17 cellular contexts compared by ENCODE assay signal in genomic region chr22:38727123-38727522, GRCh38. TPM values are rescaled to one million over a fixed set of nuclear protein-coding genes. Genes with fewer than 3 reads are reported as not detected.
DNase-seq lines count a peak whose midpoint lies in the region; ATAC-seq and TF ChIP-seq lines count a peak whose summit lies in the region.
"Had no signal": no experiment of that assay in that cellular context is flagged by ENCODE, and none has a peak within 500 bp of the region (broad histone marks: within the 10 kb centered on the region; RNA-seq: fewer than 3 reads in every experiment).

No MANE protein-coding gene starts in this region.

- H3K27me3 Mint-ChIP-seq in CD14-positive monocyte (ENCODE audit: low read depth in 3 of 3), result peaks cover 0 to 3% (median 0%) of the 10 kb centered on the region in 3 donors
- no peaks in the 10 kb centered on the region for H3K27me3 Mint-ChIP-seq in CD4-positive, alpha-beta memory T cell
- H3K27me3 Mint-ChIP-seq in stimulated activated naive CD8-positive, alpha-beta T cell treated with anti-CD3 and anti-CD28 coated beads, Interleukin-15, amount 100 ng/mL, for 72 hours, result no peaks in the 10 kb centered on the region

- CTCF ChIA-PET in CD4-positive, alpha-beta memory T cell (lab: Charles Lee; ENCODE audit: partially characterized antibody), result interaction anchor here (0.6 to 1.4 kb wide), 2 partner anchors 16 to 429 kb away, joined by 3 to 4 read pairs; no protein-coding TSS in a partner anchor

- intact Hi-C loops in CD14-positive monocyte (cut with micrococcal nuclease) (no loop called here), ovary (cut with DNase I) (no loop called here)
- intact Hi-C loops in CD4-positive, alpha-beta memory T cell (cut with micrococcal nuclease), result no loop called here

- TF ChIP-seq CTCF in CD14-positive monocyte (IDR thresholded peaks at IDR 0.05) (no peak), ovary (IDR thresholded peaks at IDR 0.05) (no peak)

- H3K27me3 ChIP-seq in CD4-positive, alpha-beta memory T cell (ENCODE audit: insufficient read depth, low read length), result no peaks in the 10 kb centered on the region
- H3K27me3 ChIP-seq in ovary, result no peaks in the 10 kb centered on the region

- H3K4me3 Mint-ChIP-seq in CD14-positive monocyte, result no peak overlapping the region
- no peak overlapping the region for H3K4me3 Mint-ChIP-seq in CD4-positive, alpha-beta memory T cell
- no peak overlapping the region for H3K4me3 Mint-ChIP-seq in stimulated activated naive CD8-positive, alpha-beta T cell treated with anti-CD3 and anti-CD28 coated beads, Interleukin-15, amount 100 ng/mL, for 72 hours

- H3K27ac Mint-ChIP-seq in CD14-positive monocyte, result peak overlapping the region in 2 of 7 donors; percentile 68 to 77
- H3K27ac Mint-ChIP-seq in CD4-positive, alpha-beta memory T cell, result peak overlapping the region in 6 of 7 donors; percentile 31 to 90 (median 76)
- peak overlapping the region in 1 of 2 donors; percentile 87 for H3K27ac Mint-ChIP-seq in stimulated activated naive CD8-positive, alpha-beta T cell treated with anti-CD3 and anti-CD28 coated beads, Interleukin-15, amount 100 ng/mL, for 72 hours

- H3K4me3 ChIP-seq in CD4-positive, alpha-beta memory T cell (ENCODE audit: low read length in 2 of 2), result no peak overlapping the region
- H3K4me3 ChIP-seq in ovary, result no peak overlapping the region
- H3K4me3 ChIP-seq: GM23248 had no signal

- peaks cover 88% of the 10 kb centered on the region for H3K36me3 ChIP-seq in CD4-positive, alpha-beta memory T cell (ENCODE audit: insufficient read depth, low read length)
- no peaks in the 10 kb centered on the region for H3K36me3 ChIP-seq in ovary

- no peak for TF ChIP-seq POLR2A in ovary (IDR thresholded peaks at IDR 0.05)

- no peaks in the 10 kb centered on the region for H3K9me3 ChIP-seq in CD4-positive, alpha-beta memory T cell (ENCODE audit: control insufficient read depth in 1 of 2, low read length in 2 of 2)
- H3K9me3 ChIP-seq in ovary, result no peaks in the 10 kb centered on the region

- DNase-seq in CD14-positive monocyte (ENCODE audit: low spot score), result peak; percentile 42
- no peak for DNase-seq in CD4-positive, alpha-beta memory T cell
- peak in 3 of 5 donors; percentile 9 to 30 (median 14) for DNase-seq in ovary
- DNase-seq in stimulated activated naive CD8-positive, alpha-beta T cell treated with anti-CD3 and anti-CD28 coated beads, Interleukin-15, amount 100 ng/mL, for 72 hours, result no peak
- DNase-seq in NCI-H2171 treated with DMSO at 0.1 percent for 48 hours (lab: John Stamatoyannopoulos, UW), result no peak
- DNase-seq: C1 segment of cervical spinal cord, DND-41, GDM1, GM23248, IMR-90, NCI-H1417 treated with DMSO at 0.1 percent for 48 hours, NCI-H2029, NCI-H510A treated with DMSO at 0.1 percent for 48 hours, SHP77 had no signal

- WGBS in ovary, 3 donors, result 91 to 96% (median 93%) methylated on average over 12 of the region's 12 CpGs

- TF ChIP-seq EP300 in ovary (IDR thresholded peaks at IDR 0.05), result no peak

- H3K27ac ChIP-seq in CD4-positive, alpha-beta memory T cell (ENCODE audit: low read depth, low read length), result no peak overlapping the region
- H3K27ac ChIP-seq in cingulate gyrus (ENCODE audit: low read depth, low read length) (peak overlapping the region; percentile 99), ovary (no peak overlapping the region)
- H3K27ac ChIP-seq: GM23248 had no signal

- ATAC-seq in GM18873 (IDR thresholded peaks at IDR 0.05; ENCODE audit: low FRiP score, unreplicated experiment), result no peak
- no peak for ATAC-seq in stimulated activated naive CD8-positive, alpha-beta T cell treated with anti-CD3 and anti-CD28 coated beads, Interleukin-15, amount 100 ng/mL, for 72 hours
- ATAC-seq: HCT116 had no signal

- no peaks in the 10 kb centered on the region for H3K4me1 ChIP-seq in CD4-positive, alpha-beta memory T cell (ENCODE audit: insufficient read depth, low read length)
- peaks cover 2% of the 10 kb centered on the region for H3K4me1 ChIP-seq in ovary (ENCODE audit: insufficient read depth)

- H3K4me1 Mint-ChIP-seq in CD14-positive monocyte, result no peaks in the 10 kb centered on the region
- H3K4me1 Mint-ChIP-seq in CD4-positive, alpha-beta memory T cell, result peaks cover 7 to 18% (median 10%) of the 10 kb centered on the region in 4 donors
- peaks cover 19% of the 10 kb centered on the region for H3K4me1 Mint-ChIP-seq in stimulated activated naive CD8-positive, alpha-beta T cell treated with anti-CD3 and anti-CD28 coated beads, Interleukin-15, amount 100 ng/mL, for 72 hours

- peaks cover 86 to 97% of the 10 kb centered on the region in 2 donors for H3K36me3 Mint-ChIP-seq in CD14-positive monocyte
- H3K36me3 Mint-ChIP-seq in CD4-positive, alpha-beta memory T cell, result peaks cover 61 to 89% of the 10 kb centered on the region in 2 donors

- POLR2A ChIA-PET in CD4-positive, alpha-beta memory T cell (lab: Charles Lee; ENCODE audit: partially characterized antibody), result interaction anchor here (10.7 to 41.4 kb wide), 2 partner anchors 20 to 23 kb away, joined by 153 to 1746 read pairs; partner anchors contain the start of genes GTPBP1 and SUN2

- H3K9me3 Mint-ChIP-seq in CD14-positive monocyte, result no peaks in the 10 kb centered on the region
- H3K9me3 Mint-ChIP-seq in CD4-positive, alpha-beta memory T cell, result peaks cover 0 to 7% (median 0%) of the 10 kb centered on the region in 8 donors
- no peaks in the 10 kb centered on the region for H3K9me3 Mint-ChIP-seq in stimulated activated naive CD8-positive, alpha-beta T cell treated with anti-CD3 and anti-CD28 coated beads, Interleukin-15, amount 100 ng/mL, for 72 hours

RNA-seq across cellular contexts. Expression of gene GTPBP1, which starts 21.4 kb away (rescaled TPM):
- polyA plus RNA-seq in CD14-positive monocyte (10 to 100 TPM in 1 of 2 donors, 1 to 10 TPM in 1; 6.7 to 12.7 TPM), ovary (10 to 100 TPM; 16.9 to 29.8 TPM)
- 10 to 100 TPM; 94.1 to 96.6 TPM for total RNA-seq in CD4-positive, alpha-beta memory T cell
- polyA plus RNA-seq in CD4-positive, alpha-beta memory T cell, result 10 to 100 TPM; 14.6 to 30.8 TPM
- 10 to 100 TPM; 40.5 to 71.3 (median 62.3) TPM for total RNA-seq in ovary

RNA-seq across cellular contexts. Expression of gene JOSD1, which starts 26.4 kb away (rescaled TPM):
- 1 to 10 TPM; 7.1 to 7.2 TPM for polyA plus RNA-seq in CD14-positive monocyte
- 10 to 100 TPM; 64.6 to 65.4 TPM for total RNA-seq in CD4-positive, alpha-beta memory T cell
- 1 to 10 TPM; 8.0 to 9.6 TPM for polyA plus RNA-seq in CD4-positive, alpha-beta memory T cell
- total RNA-seq in ovary, result 100 to 1,000 TPM in 1 of 7 donors, 10 to 100 TPM in 6; 43.1 to 138 (median 48.7) TPM
- polyA plus RNA-seq in ovary, result 10 to 100 TPM; 33.6 to 55.2 TPM

RNA-seq across cellular contexts. Expression of gene SUN2, which starts 28.7 kb away (rescaled TPM):
- polyA plus RNA-seq in CD14-positive monocyte (10 to 100 TPM; 95.8 to 97.8 TPM), ovary (100 to 1,000 TPM in 1 of 2 donors, 10 to 100 TPM in 1; 21.2 to 156 TPM)
- 1,000 to 10,000 TPM in 1 of 2 experiments, 100 to 1,000 TPM in 1; 988 to 1,004 TPM for total RNA-seq in CD4-positive, alpha-beta memory T cell
- 100 to 1,000 TPM; 323 to 643 TPM for polyA plus RNA-seq in CD4-positive, alpha-beta memory T cell
- 100 to 1,000 TPM; 152 to 311 (median 205) TPM for total RNA-seq in ovary

RNA-seq across cellular contexts. Expression of gene TOMM22, which starts 45.4 kb away (rescaled TPM):
- polyA plus RNA-seq in CD14-positive monocyte, result 10 to 100 TPM; 58.0 to 71.4 TPM
- total RNA-seq in CD4-positive, alpha-beta memory T cell, result 10 to 100 TPM; 41.2 to 42.3 TPM
- 10 to 100 TPM; 60.3 to 78.9 TPM for polyA plus RNA-seq in CD4-positive, alpha-beta memory T cell
- total RNA-seq in ovary, result 10 to 100 TPM; 30.0 to 68.3 (median 57.7) TPM
- 10 to 100 TPM; 30.6 to 96.3 TPM for polyA plus RNA-seq in ovary

Comparison
In these comparisons a context has a peak if more than half of its experiments do, and no peak if none do; other contexts are left out.
1. DNase-seq: peak in CD14-positive monocyte (single experiment) and ovary (3 of 5); none in CD4-positive, alpha-beta memory T cell (0 of 5), stimulated activated naive CD8-positive, alpha-beta T cell treated with anti-CD3 and anti-CD28 coated beads, Interleukin-15, amount 100 ng/mL, for 72 hours (0 of 2) and NCI-H2171 treated with DMSO at 0.1 percent for 48 hours (single experiment).